8 cellular contexts compared by ENCODE assay signal in genomic region chr16:49875812-49876715, GRCh38. TPM values are rescaled to one million over a fixed set of nuclear protein-coding genes. Genes with fewer than 3 reads are reported as not detected.
DNase-seq lines count a peak whose midpoint lies in the region; TF ChIP-seq lines count a peak whose summit lies in the region.

No MANE protein-coding gene starts in this region.

- peak overlapping the region; percentile 58 for H2BK5ac ChIP-seq in mesenchymal stem cell (ENCODE audit: low read depth, low read length, poor library complexity, severe bottlenecking)

- H2BK120ac ChIP-seq in mesenchymal stem cell (ENCODE audit: low read depth, low read length): no peak overlapping the region

- H2AFZ ChIP-seq in mesenchymal stem cell (ENCODE audit: low read depth, low read length): no peak overlapping the region

- TF ChIP-seq CTCF in HEK293 (tag by site-specific recombination; IDR thresholded peaks at IDR 0.05) (no peak), endodermal cell (conservative IDR thresholded peaks at IDR 0.05) (no peak), suprapubic skin (IDR thresholded peaks at IDR 0.05) (no peak)

- no peak overlapping the region for H2BK12ac ChIP-seq in mesenchymal stem cell (ENCODE audit: low read length in 2 of 2)

- no peak overlapping the region for H3K27ac ChIP-seq in HEK293 (ENCODE audit: extremely low read depth, low read depth, low read length)
- H3K27ac ChIP-seq in endodermal cell (ENCODE audit: low read depth, low read length): peak overlapping the region; percentile 17
- peak overlapping the region; percentile 63 for H3K27ac ChIP-seq in mesenchymal stem cell (ENCODE audit: low read length, poor library complexity, severe bottlenecking)
- peak overlapping the region; percentile 5 for H3K27ac ChIP-seq in suprapubic skin

- H2BK15ac ChIP-seq in mesenchymal stem cell (ENCODE audit: low read depth, poor library complexity, severe bottlenecking): peak overlapping the region; percentile 26

- H3K4me2 ChIP-seq in mesenchymal stem cell (ENCODE audit: low read length, poor library complexity, severe bottlenecking): peak overlapping the region; percentile 82

- peaks cover 5% of the 10 kb centered on the region for H3K27me3 Mint-ChIP-seq in endodermal cell (ENCODE audit: insufficient read depth)

- peak overlapping the region in 1 of 2 experiments; percentile 47 for H3K4ac ChIP-seq in mesenchymal stem cell (ENCODE audit: low read depth in 1 of 2, low read length in 2 of 2)

- H3K4me3 ChIP-seq in HEK293 (ENCODE audit: low read depth, low read length) (no peak overlapping the region), endodermal cell (ENCODE audit: low read length) (peak overlapping the region; percentile 29), mesenchymal stem cell (ENCODE audit: insufficient read depth in 1 of 2, low read depth in 1 of 2, low read length in 2 of 2) (peak overlapping the region in 1 of 2 experiments; percentile 48), suprapubic skin (peak overlapping the region; percentile 43)

- peaks cover 2% of the 10 kb centered on the region for H3K4me1 Mint-ChIP-seq in endodermal cell

- DNase-seq in endodermal cell: peak; percentile 59
- DNase-seq in mesenchymal stem cell: peak; percentile 10
- DNase-seq in suprapubic skin (ENCODE audit: low spot score in 2 of 2): no peak
- no peak for DNase-seq in A172 (ENCODE audit: low spot score)
- DNase-seq in stimulated activated CD4-positive, alpha-beta T cell treated with anti-CD3 and anti-CD28 coated beads, Interleukin-4, amount 100 ng/mL, for 1 hour: no peak
- no peak for DNase-seq in ACHN
- no peak for DNase-seq in dermis blood vessel endothelial cell

- H3K79me1 ChIP-seq in mesenchymal stem cell (replicated peaks; ENCODE audit: low read length, poor library complexity, severe bottlenecking): no peaks in the 10 kb centered on the region

- in situ Hi-C loops in ACHN (cut with HindIII; ENCODE audit: low pct_ligation_motif_present, low pct_unique_long_range_greater_than_20kb, low sequenced_read_pairs): no loop called here

- no peak overlapping the region for H3K27ac Mint-ChIP-seq in endodermal cell

- H3K4me1 ChIP-seq in HEK293 (ENCODE audit: control insufficient read depth, insufficient read depth, low read length) (no peaks in the 10 kb centered on the region), endodermal cell (ENCODE audit: control insufficient read depth, insufficient read depth, low read length) (peaks cover 4% of the 10 kb centered on the region), mesenchymal stem cell (ENCODE audit: control insufficient read depth, insufficient read depth, low read depth, low read length) (peaks cover 15% of the 10 kb centered on the region), suprapubic skin (peaks cover 11% of the 10 kb centered on the region)

- H3K36me3 Mint-ChIP-seq in endodermal cell (ENCODE audit: low read depth): no peaks in the 10 kb centered on the region

- POLR2A ChIA-PET in HEK293 (lab: Yijun Ruan, JAX): interaction anchor here (0.7 kb wide), 1 partner anchor 19 kb away, joined by 3 read pairs; no protein-coding TSS in a partner anchor

- TF ChIP-seq POLR2A in suprapubic skin (IDR thresholded peaks at IDR 0.05): no peak

- 6 to 19% methylated on average over 6 to 44 of the region's 45 CpGs for WGBS in endodermal cell (ENCODE audit: insufficient coverage in 1 of 2, insufficient read length in 1 of 2), 2 experiments
- WGBS in mesenchymal stem cell: 10% methylated on average over 44 of the region's 45 CpGs
- 15% methylated on average over 45 of the region's 45 CpGs for WGBS in suprapubic skin

- H3K4me3 Mint-ChIP-seq in endodermal cell: peak overlapping the region; percentile 52

- H3K9me3 ChIP-seq in HEK293 (ENCODE audit: control insufficient read depth, insufficient read depth, low read depth, low read length) (no peaks in the 10 kb centered on the region), endodermal cell (ENCODE audit: control insufficient read depth, low read length) (no peaks in the 10 kb centered on the region), mesenchymal stem cell (ENCODE audit: control insufficient read depth, low read length) (no peaks in the 10 kb centered on the region), suprapubic skin (no peaks in the 10 kb centered on the region)

- H3K9me3 Mint-ChIP-seq in endodermal cell: no peaks in the 10 kb centered on the region

- H3K9ac ChIP-seq in endodermal cell (ENCODE audit: extremely low read depth, low read length, poor library complexity, severe bottlenecking) (peak overlapping the region; percentile 20), mesenchymal stem cell (ENCODE audit: low read length) (no peak overlapping the region)

- H2AK5ac ChIP-seq in mesenchymal stem cell (ENCODE audit: low read length, severe bottlenecking): peak overlapping the region; percentile 11

- peak overlapping the region; percentile 72 for H4K8ac ChIP-seq in mesenchymal stem cell (ENCODE audit: low read length)

- H3K14ac ChIP-seq in mesenchymal stem cell (ENCODE audit: low read length in 2 of 2): no peak overlapping the region

- H3K27me3 ChIP-seq in endodermal cell (ENCODE audit: control insufficient read depth, insufficient read depth, low read length, poor library complexity, severe bottlenecking) (no peaks in the 10 kb centered on the region), mesenchymal stem cell (ENCODE audit: control insufficient read depth in 1 of 2, insufficient read depth in 1 of 2, low read length in 2 of 2) (peaks cover 13 to 55% of the 10 kb centered on the region in 2 experiments), suprapubic skin (peaks cover 22% of the 10 kb centered on the region)

- peak overlapping the region in 1 of 2 experiments; percentile 60 for H3K23ac ChIP-seq in mesenchymal stem cell (ENCODE audit: low read length in 2 of 2)

- CTCF ChIA-PET in HEK293 (lab: Yijun Ruan, JAX): interaction anchor here (0.6 to 3.9 kb wide), 17 partner anchors 9 to 468 kb away, joined by 3 to 28 read pairs (median 4); no protein-coding TSS in a partner anchor

- H3K36me3 ChIP-seq in HEK293 (ENCODE audit: control insufficient read depth in 2 of 2, insufficient read depth in 1 of 2, low read length in 2 of 2) (no peaks in the 10 kb centered on the region), endodermal cell (ENCODE audit: control insufficient read depth, insufficient read depth, low read length) (no peaks in the 10 kb centered on the region), mesenchymal stem cell (ENCODE audit: control insufficient read depth in 1 of 2, insufficient read depth in 2 of 2, low read depth in 1 of 2, low read length in 2 of 2) (no peaks in the 10 kb centered on the region), suprapubic skin (no peaks in the 10 kb centered on the region)

- H3K18ac ChIP-seq in mesenchymal stem cell (ENCODE audit: low read depth in 1 of 2, low read length in 2 of 2): peak overlapping the region in 1 of 2 experiments; percentile 56

- TF ChIP-seq EP300 in suprapubic skin (IDR thresholded peaks at IDR 0.05): no peak

- H4K91ac ChIP-seq in mesenchymal stem cell (ENCODE audit: low read length): no peak overlapping the region

TF ChIP-seq in HEK293, 187 proteins besides CTCF, POLR2A, EP300 and RAD21:
- TF ChIP-seq ZBTB8A (tag by site-specific recombination; IDR thresholded peaks at IDR 0.05): no peak
- TF ChIP-seq KLF1 (tag by site-specific recombination; IDR thresholded peaks at IDR 0.05): peak; percentile 93
- no peak for TF ChIP-seq GLIS1 (tag by site-specific recombination; IDR thresholded peaks at IDR 0.05)

RNA-seq across cellular contexts. Expression of gene ZNF423, which starts 20.2 kb away (rescaled TPM):
- total RNA-seq in endodermal cell (10 to 100 TPM; 30.3 to 41.9 TPM), suprapubic skin (1 to 10 TPM; 1.3 to 5.3 (median 1.9) TPM), dermis blood vessel endothelial cell (7.1 and 13.4 TPM in 2 replicates)
- polyA plus RNA-seq in endodermal cell (2013, experiment 1 of 2): 58.6 TPM
- 54.0 TPM for polyA plus RNA-seq in endodermal cell (2013, experiment 2 of 2)
- 1.4 TPM for polyA plus RNA-seq in mesenchymal stem cell (2013, experiment 1 of 2)
- polyA plus RNA-seq in mesenchymal stem cell (2013, experiment 2 of 2): 1.6 TPM
- not detected in 2 replicates for total RNA-seq in A172 (2014; rRNA removed; shearing (Covaris generic))

Comparison
In these comparisons a context has a peak if more than half of its experiments do, and no peak if none do; other contexts are left out.
1. DNase-seq: peak in endodermal cell (single experiment) and mesenchymal stem cell (single experiment); none in suprapubic skin (0 of 2), A172 (single experiment), stimulated activated CD4-positive, alpha-beta T cell treated with anti-CD3 and anti-CD28 coated beads, Interleukin-4, amount 100 ng/mL, for 1 hour (single experiment), ACHN (single experiment) and dermis blood vessel endothelial cell (single experiment).